Comparison of ENCODE assay signal across 1 cellular context in the genomic region with DNA sequence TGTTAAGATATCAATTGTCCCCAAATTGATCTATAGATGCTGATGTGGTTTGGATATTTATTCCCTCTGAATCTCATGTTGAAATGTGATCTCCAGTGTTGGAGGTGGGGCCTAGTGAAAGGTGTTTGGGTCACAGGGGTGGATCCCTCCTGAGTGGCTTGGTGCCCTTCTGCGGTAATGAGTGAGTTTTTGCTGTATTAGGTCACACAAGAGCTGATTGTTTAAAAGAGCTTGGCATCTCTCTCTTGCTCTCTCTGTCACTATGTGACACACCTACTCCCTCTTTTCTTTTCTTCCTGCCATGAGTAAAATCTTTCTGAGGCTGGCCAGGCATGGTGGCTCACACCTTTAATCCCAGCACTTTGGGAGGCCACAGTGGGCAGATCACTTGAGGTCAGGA.
TF ChIP-seq lines count a peak whose summit lies in the region.

No MANE protein-coding gene starts in this region.

TF ChIP-seq in HepG2, 621 proteins besides CTCF, POLR2A, EP300 and RAD21 (continued from another document):
- TF ChIP-seq, protein P1, sequence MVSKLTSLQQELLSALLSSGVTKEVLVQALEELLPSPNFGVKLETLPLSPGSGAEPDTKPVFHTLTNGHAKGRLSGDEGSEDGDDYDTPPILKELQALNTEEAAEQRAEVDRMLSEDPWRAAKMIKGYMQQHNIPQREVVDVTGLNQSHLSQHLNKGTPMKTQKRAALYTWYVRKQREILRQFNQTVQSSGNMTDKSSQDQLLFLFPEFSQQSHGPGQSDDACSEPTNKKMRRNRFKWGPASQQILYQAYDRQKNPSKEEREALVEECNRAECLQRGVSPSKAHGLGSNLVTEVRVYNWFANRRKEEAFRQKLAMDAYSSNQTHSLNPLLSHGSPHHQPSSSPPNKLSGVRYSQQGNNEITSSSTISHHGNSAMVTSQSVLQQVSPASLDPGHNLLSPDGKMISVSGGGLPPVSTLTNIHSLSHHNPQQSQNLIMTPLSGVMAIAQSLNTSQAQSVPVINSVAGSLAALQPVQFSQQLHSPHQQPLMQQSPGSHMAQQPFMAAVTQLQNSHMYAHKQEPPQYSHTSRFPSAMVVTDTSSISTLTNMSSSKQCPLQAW (CRISPR knock-in tag; IDR thresholded peaks at IDR 0.05): no peak
- TF ChIP-seq E2F1 (CRISPR knock-in tag; IDR thresholded peaks at IDR 0.05) (no peak), ATF6 (CRISPR knock-in tag; conservative IDR thresholded peaks at IDR 0.05) (no peak)
